Comparison of ENCODE assay signal across 14 cellular contexts in genomic region chr4:136395212-136395722, GRCh38.
"Had no signal": no experiment of that assay in that cellular context is flagged by ENCODE, and none has a peak within 500 bp of the region (broad histone marks: within the 10 kb centered on the region; RNA-seq: fewer than 3 reads in every experiment).

No MANE protein-coding gene starts in this region.

- H3K36me3 Mint-ChIP-seq: activated naive CD8-positive, alpha-beta T cell; memory B cell; natural killer cell treated with Interleukin-12 subunit alpha and Interleukin-12 subunit beta and Interleukin-15 and Interleukin-18, amount 100 ng/mL, for 72 hours had no signal

- H3K4me1 ChIP-seq: stomach had no signal

- ATAC-seq: esophagus mucosa; left lobe of liver; natural killer cell treated with Interleukin-12 subunit alpha and Interleukin-12 subunit beta and Interleukin-15 and Interleukin-18, amount 100 ng/mL, for 72 hours had no signal

- H3K27ac Mint-ChIP-seq: activated B cell treated with CpG ODN at 0.5 μM for 24 hours; activated naive CD8-positive, alpha-beta T cell; activated T-helper 2 cell treated with anti-CD3 and anti-CD28 coated beads, Interferon-gamma antibody, Interleukin-2, Interleukin-4, amounts not matched to agents 10 μg/mL and 5 μg/mL and 100 μg/mL, durations not matched to agents 14 hours and 24 hours and 36 hours; memory B cell; natural killer cell treated with Interleukin-12 subunit alpha and Interleukin-12 subunit beta and Interleukin-15 and Interleukin-18, amount 100 ng/mL, for 72 hours; T-helper 1 cell treated with Interleukin-12 subunit alpha and Interleukin-12 subunit beta and Interleukin-4 antibody, amounts not matched to agents 30 μg/mL and 1 μg/mL, for 36 hours had no signal

- H3K4me1 Mint-ChIP-seq: activated B cell treated with CpG ODN at 0.5 μM for 24 hours, memory B cell had no signal

- DNase-seq: activated B cell treated with CpG ODN at 0.5 μM for 24 hours; activated CD4-positive, alpha-beta T cell treated with anti-CD3 and anti-CD28 coated beads, Interleukin-2, amount 50 U/mL, for 1 hour; activated T-cell treated with anti-CD3 and anti-CD28 coated beads for 4 hours; amygdala; dermis blood vessel endothelial cell; stimulated activated CD4-positive, alpha-beta T cell treated with anti-CD3 and anti-CD28 coated beads, Interleukin-4, amount 100 ng/mL, for 1 hour; stomach had no signal

- H3K27ac ChIP-seq: stomach had no signal

- H3K36me3 ChIP-seq: stomach had no signal

- H3K9me3 Mint-ChIP-seq: memory B cell; T-helper 1 cell treated with Interleukin-12 subunit alpha and Interleukin-12 subunit beta and Interleukin-4 antibody, amounts not matched to agents 30 μg/mL and 1 μg/mL, for 36 hours had no signal

- H3K27me3 ChIP-seq: stomach had no signal

- H3K4me3 ChIP-seq: stomach had no signal

- H3K27me3 Mint-ChIP-seq: activated B cell treated with CpG ODN at 0.5 μM for 24 hours; activated naive CD8-positive, alpha-beta T cell; memory B cell; natural killer cell treated with Interleukin-12 subunit alpha and Interleukin-12 subunit beta and Interleukin-15 and Interleukin-18, amount 100 ng/mL, for 72 hours had no signal

- H3K4me3 Mint-ChIP-seq: activated B cell treated with CpG ODN at 0.5 μM for 24 hours; activated naive CD8-positive, alpha-beta T cell; memory B cell; natural killer cell treated with Interleukin-12 subunit alpha and Interleukin-12 subunit beta and Interleukin-15 and Interleukin-18, amount 100 ng/mL, for 72 hours; T-helper 1 cell treated with Interleukin-12 subunit alpha and Interleukin-12 subunit beta and Interleukin-4 antibody, amounts not matched to agents 30 μg/mL and 1 μg/mL, for 36 hours had no signal
